In the genomic region with DNA sequence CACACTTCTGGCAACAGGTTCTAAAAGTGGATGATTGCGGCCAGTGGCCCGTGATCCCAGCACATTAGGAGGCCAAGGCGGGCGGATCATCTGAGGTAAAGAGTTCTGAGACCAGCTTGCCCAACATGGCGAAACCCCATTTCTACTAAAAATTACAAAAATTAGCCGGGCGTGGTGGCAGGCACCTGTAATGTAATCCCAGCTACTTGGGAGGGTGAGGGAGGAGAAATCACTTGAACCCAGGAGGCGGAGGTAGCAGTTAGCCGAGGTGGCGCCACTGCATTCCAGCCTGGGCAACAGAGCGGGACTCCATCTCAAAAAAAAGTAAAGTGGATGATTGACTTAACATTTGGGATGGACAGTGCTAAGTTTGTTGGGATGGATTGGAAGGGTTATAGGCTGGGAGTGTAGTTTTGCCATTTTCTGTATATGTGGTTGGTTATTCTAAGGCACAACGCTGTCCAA, we compare ENCODE assay signal across 2 cellular contexts.
TF ChIP-seq lines count a peak whose summit lies in the region.

No MANE protein-coding gene starts in this region.

TF ChIP-seq in SK-N-SH, 30 proteins besides CTCF, POLR2A, EP300 and RAD21 (continued from another document):
- TF ChIP-seq RCOR1 (IDR thresholded peaks at IDR 0.05; ENCODE audit: low read length) (no peak), SIN3A (IDR thresholded peaks at IDR 0.05; ENCODE audit: borderline replicate concordance, low read depth, low read length) (no peak), NFIC (IDR thresholded peaks at IDR 0.05; ENCODE audit: borderline replicate concordance) (no peak), FOXJ3 (CRISPR knock-in tag; IDR thresholded peaks at IDR 0.05) (no peak), TEAD4 (IDR thresholded peaks at IDR 0.05; ENCODE audit: borderline replicate concordance, insufficient read depth) (no peak), GABPA (IDR thresholded peaks at IDR 0.05; ENCODE audit: low read depth) (no peak)
- TF ChIP-seq, protein P1, sequence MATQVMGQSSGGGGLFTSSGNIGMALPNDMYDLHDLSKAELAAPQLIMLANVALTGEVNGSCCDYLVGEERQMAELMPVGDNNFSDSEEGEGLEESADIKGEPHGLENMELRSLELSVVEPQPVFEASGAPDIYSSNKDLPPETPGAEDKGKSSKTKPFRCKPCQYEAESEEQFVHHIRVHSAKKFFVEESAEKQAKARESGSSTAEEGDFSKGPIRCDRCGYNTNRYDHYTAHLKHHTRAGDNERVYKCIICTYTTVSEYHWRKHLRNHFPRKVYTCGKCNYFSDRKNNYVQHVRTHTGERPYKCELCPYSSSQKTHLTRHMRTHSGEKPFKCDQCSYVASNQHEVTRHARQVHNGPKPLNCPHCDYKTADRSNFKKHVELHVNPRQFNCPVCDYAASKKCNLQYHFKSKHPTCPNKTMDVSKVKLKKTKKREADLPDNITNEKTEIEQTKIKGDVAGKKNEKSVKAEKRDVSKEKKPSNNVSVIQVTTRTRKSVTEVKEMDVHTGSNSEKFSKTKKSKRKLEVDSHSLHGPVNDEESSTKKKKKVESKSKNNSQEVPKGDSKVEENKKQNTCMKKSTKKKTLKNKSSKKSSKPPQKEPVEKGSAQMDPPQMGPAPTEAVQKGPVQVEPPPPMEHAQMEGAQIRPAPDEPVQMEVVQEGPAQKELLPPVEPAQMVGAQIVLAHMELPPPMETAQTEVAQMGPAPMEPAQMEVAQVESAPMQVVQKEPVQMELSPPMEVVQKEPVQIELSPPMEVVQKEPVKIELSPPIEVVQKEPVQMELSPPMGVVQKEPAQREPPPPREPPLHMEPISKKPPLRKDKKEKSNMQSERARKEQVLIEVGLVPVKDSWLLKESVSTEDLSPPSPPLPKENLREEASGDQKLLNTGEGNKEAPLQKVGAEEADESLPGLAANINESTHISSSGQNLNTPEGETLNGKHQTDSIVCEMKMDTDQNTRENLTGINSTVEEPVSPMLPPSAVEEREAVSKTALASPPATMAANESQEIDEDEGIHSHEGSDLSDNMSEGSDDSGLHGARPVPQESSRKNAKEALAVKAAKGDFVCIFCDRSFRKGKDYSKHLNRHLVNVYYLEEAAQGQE (IDR thresholded peaks at IDR 0.05; ENCODE audit: low read depth, low read length), result no peak
- TF ChIP-seq, protein P2, sequence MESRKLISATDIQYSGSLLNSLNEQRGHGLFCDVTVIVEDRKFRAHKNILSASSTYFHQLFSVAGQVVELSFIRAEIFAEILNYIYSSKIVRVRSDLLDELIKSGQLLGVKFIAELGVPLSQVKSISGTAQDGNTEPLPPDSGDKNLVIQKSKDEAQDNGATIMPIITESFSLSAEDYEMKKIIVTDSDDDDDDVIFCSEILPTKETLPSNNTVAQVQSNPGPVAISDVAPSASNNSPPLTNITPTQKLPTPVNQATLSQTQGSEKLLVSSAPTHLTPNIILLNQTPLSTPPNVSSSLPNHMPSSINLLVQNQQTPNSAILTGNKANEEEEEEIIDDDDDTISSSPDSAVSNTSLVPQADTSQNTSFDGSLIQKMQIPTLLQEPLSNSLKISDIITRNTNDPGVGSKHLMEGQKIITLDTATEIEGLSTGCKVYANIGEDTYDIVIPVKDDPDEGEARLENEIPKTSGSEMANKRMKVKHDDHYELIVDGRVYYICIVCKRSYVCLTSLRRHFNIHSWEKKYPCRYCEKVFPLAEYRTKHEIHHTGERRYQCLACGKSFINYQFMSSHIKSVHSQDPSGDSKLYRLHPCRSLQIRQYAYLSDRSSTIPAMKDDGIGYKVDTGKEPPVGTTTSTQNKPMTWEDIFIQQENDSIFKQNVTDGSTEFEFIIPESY (IDR thresholded peaks at IDR 0.05; ENCODE audit: borderline replicate concordance, low read depth), result no peak
TF ChIP-seq in SK-N-SH: peak in this region for 0.

TF ChIP-seq in SK-N-SH treated with all-trans-retinoic acid at 6 μM for 48 hours, 23 proteins besides CTCF, POLR2A, EP300 and RAD21 (continued from another document):
- TF ChIP-seq, protein P3, sequence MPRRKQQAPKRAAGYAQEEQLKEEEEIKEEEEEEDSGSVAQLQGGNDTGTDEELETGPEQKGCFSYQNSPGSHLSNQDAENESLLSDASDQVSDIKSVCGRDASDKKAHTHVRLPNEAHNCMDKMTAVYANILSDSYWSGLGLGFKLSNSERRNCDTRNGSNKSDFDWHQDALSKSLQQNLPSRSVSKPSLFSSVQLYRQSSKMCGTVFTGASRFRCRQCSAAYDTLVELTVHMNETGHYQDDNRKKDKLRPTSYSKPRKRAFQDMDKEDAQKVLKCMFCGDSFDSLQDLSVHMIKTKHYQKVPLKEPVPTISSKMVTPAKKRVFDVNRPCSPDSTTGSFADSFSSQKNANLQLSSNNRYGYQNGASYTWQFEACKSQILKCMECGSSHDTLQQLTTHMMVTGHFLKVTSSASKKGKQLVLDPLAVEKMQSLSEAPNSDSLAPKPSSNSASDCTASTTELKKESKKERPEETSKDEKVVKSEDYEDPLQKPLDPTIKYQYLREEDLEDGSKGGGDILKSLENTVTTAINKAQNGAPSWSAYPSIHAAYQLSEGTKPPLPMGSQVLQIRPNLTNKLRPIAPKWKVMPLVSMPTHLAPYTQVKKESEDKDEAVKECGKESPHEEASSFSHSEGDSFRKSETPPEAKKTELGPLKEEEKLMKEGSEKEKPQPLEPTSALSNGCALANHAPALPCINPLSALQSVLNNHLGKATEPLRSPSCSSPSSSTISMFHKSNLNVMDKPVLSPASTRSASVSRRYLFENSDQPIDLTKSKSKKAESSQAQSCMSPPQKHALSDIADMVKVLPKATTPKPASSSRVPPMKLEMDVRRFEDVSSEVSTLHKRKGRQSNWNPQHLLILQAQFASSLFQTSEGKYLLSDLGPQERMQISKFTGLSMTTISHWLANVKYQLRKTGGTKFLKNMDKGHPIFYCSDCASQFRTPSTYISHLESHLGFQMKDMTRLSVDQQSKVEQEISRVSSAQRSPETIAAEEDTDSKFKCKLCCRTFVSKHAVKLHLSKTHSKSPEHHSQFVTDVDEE (CRISPR knock-in tag; IDR thresholded peaks at IDR 0.05), result no peak
- TF ChIP-seq ISL1 (CRISPR knock-in tag; IDR thresholded peaks at IDR 0.05), result no peak
- TF ChIP-seq TOX (CRISPR knock-in tag; IDR thresholded peaks at IDR 0.05; ENCODE audit: borderline replicate concordance), result no peak
- TF ChIP-seq, protein P4, sequence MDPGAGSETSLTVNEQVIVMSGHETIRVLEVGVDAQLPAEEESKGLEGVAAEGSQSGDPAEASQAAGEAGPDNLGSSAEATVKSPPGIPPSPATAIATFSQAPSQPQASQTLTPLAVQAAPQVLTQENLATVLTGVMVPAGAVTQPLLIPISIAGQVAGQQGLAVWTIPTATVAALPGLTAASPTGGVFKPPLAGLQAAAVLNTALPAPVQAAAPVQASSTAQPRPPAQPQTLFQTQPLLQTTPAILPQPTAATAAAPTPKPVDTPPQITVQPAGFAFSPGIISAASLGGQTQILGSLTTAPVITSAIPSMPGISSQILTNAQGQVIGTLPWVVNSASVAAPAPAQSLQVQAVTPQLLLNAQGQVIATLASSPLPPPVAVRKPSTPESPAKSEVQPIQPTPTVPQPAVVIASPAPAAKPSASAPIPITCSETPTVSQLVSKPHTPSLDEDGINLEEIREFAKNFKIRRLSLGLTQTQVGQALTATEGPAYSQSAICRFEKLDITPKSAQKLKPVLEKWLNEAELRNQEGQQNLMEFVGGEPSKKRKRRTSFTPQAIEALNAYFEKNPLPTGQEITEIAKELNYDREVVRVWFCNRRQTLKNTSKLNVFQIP (CRISPR knock-in tag; IDR thresholded peaks at IDR 0.05; ENCODE audit: borderline replicate concordance, low read depth), result no peak
- TF ChIP-seq, protein P5, sequence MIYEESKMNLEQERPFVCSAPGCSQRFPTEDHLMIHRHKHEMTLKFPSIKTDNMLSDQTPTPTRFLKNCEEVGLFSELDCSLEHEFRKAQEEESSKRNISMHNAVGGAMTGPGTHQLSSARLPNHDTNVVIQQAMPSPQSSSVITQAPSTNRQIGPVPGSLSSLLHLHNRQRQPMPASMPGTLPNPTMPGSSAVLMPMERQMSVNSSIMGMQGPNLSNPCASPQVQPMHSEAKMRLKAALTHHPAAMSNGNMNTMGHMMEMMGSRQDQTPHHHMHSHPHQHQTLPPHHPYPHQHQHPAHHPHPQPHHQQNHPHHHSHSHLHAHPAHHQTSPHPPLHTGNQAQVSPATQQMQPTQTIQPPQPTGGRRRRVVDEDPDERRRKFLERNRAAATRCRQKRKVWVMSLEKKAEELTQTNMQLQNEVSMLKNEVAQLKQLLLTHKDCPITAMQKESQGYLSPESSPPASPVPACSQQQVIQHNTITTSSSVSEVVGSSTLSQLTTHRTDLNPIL (CRISPR knock-in tag; IDR thresholded peaks at IDR 0.05; ENCODE audit: low read depth), result no peak
- TF ChIP-seq TCF4 (CRISPR knock-in tag; IDR thresholded peaks at IDR 0.05; ENCODE audit: borderline replicate concordance), result no peak
- no peak for TF ChIP-seq PPARA (CRISPR knock-in tag; IDR thresholded peaks at IDR 0.05; ENCODE audit: borderline replicate concordance)
- no peak for TF ChIP-seq CSDC2 (CRISPR knock-in tag; IDR thresholded peaks at IDR 0.05)
- TF ChIP-seq BACH2 (CRISPR knock-in tag; IDR thresholded peaks at IDR 0.05; ENCODE audit: borderline replicate concordance), result no peak
